Comparison of ENCODE assay signal across 13 cellular contexts in genomic region chr7:131948434-131949053, GRCh38.
DNase-seq lines count a peak whose midpoint lies in the region; ATAC-seq and TF ChIP-seq lines count a peak whose summit lies in the region.
"Had no signal": no experiment of that assay in that cellular context is flagged by ENCODE, and none has a peak within 500 bp of the region (broad histone marks: within the 10 kb centered on the region; RNA-seq: fewer than 3 reads in every experiment).

No MANE protein-coding gene starts in this region.

- no peaks in the 10 kb centered on the region for H3K9me3 ChIP-seq in osteoblast (ENCODE audit: low read depth, low read length)
- H3K9me3 ChIP-seq: SJSA1 had no signal

- H3K27ac ChIP-seq in osteoblast (ENCODE audit: low read depth, low read length), result no peak overlapping the region
- H3K27ac ChIP-seq: epithelial cell of prostate, SJSA1 had no signal

- ATAC-seq in HG02970 (IDR thresholded peaks at IDR 0.05; ENCODE audit: low FRiP score, unreplicated experiment), result no peak

- H3K36me3 Mint-ChIP-seq in HFFc6 (ENCODE audit: low read depth), result no peaks in the 10 kb centered on the region

- peaks cover 5% of the 10 kb centered on the region; the same call in 1 of the 2 replicates for H3K4me1 Mint-ChIP-seq in HFFc6 (ENCODE audit: low read depth)
- H3K4me1 Mint-ChIP-seq: neural crest cell had no signal

- H4K20me1 ChIP-seq in osteoblast (ENCODE audit: insufficient read depth, low read length), result no peaks in the 10 kb centered on the region

- DNase-seq in DMS 273 (lab: John Stamatoyannopoulos, UW; ENCODE audit: unreplicated experiment) (peak; percentile 96), NCI-H82 treated with DMSO at 0.1 percent for 48 hours (lab: John Stamatoyannopoulos, UW; ENCODE audit: unreplicated experiment) (peak; percentile 96), fibroblast of the aortic adventitia (ENCODE audit: low read depth) (peak; percentile 40), osteoblast (ENCODE audit: insufficient read length, low spot score, missing footprints) (peak; percentile 71), LoVo (ENCODE audit: low spot score) (no peak), activated T-cell treated with anti-CD3 and anti-CD28 coated beads for 4 hours (no peak), HFFc6 (no peak)
- DNase-seq: MM.1S, NCI-H510A had no signal

- peak; percentile 9 for TF ChIP-seq CTCF in fibroblast of the aortic adventitia (IDR thresholded peaks at IDR 0.05; ENCODE audit: insufficient read depth, low read length)
- TF ChIP-seq CTCF in osteoblast (IDR thresholded peaks at IDR 0.05; ENCODE audit: extremely low read depth, low read depth, low read length), result no peak
- no peak for TF ChIP-seq CTCF in HFFc6 (IDR thresholded peaks at IDR 0.05)

- H3K9me3 Mint-ChIP-seq in HFFc6, result no peaks in the 10 kb centered on the region
- H3K9me3 Mint-ChIP-seq: neural crest cell had no signal

- H3K4me1 ChIP-seq in osteoblast (ENCODE audit: insufficient read depth, low read length), result no peaks in the 10 kb centered on the region

- H3K36me3 ChIP-seq in osteoblast (ENCODE audit: insufficient read depth, low read length), result no peaks in the 10 kb centered on the region
- H3K36me3 ChIP-seq: SJSA1 had no signal

- no peak overlapping the region for H3K27ac Mint-ChIP-seq in HFFc6

- peaks cover 26% of the 10 kb centered on the region for H3K27me3 Mint-ChIP-seq in HFFc6 (ENCODE audit: insufficient read depth)

- H3K4me3 ChIP-seq in fibroblast of the aortic adventitia (ENCODE audit: low read depth, low read length), result no peak overlapping the region
- H3K4me3 ChIP-seq in osteoblast (ENCODE audit: insufficient read depth, low read length), result no peak overlapping the region
- H3K4me3 ChIP-seq: SJSA1 had no signal

- H3K4me2 ChIP-seq in osteoblast (ENCODE audit: insufficient read depth, low read length), result no peak overlapping the region

- H3K27me3 ChIP-seq in osteoblast (ENCODE audit: insufficient read depth, low read length), result peaks cover 31% of the 10 kb centered on the region
- H3K27me3 ChIP-seq: SJSA1 had no signal

- H3K79me2 ChIP-seq in osteoblast (ENCODE audit: insufficient read depth, low read length), result no peaks in the 10 kb centered on the region

- no peak overlapping the region for H3K4me3 Mint-ChIP-seq in HFFc6
- H3K4me3 Mint-ChIP-seq: neural crest cell had no signal

- H2AFZ ChIP-seq in osteoblast (ENCODE audit: low read length), result no peak overlapping the region

Comparison
In these comparisons a context has a peak if more than half of its experiments do, and no peak if none do; other contexts are left out.
1. DNase-seq: peak in DMS 273 (single experiment), NCI-H82 treated with DMSO at 0.1 percent for 48 hours (single experiment), fibroblast of the aortic adventitia (single experiment) and osteoblast (single experiment); none in LoVo (single experiment), activated T-cell treated with anti-CD3 and anti-CD28 coated beads for 4 hours (single experiment) and HFFc6 (single experiment).